19 cellular contexts compared by ENCODE assay signal in the genomic region with DNA sequence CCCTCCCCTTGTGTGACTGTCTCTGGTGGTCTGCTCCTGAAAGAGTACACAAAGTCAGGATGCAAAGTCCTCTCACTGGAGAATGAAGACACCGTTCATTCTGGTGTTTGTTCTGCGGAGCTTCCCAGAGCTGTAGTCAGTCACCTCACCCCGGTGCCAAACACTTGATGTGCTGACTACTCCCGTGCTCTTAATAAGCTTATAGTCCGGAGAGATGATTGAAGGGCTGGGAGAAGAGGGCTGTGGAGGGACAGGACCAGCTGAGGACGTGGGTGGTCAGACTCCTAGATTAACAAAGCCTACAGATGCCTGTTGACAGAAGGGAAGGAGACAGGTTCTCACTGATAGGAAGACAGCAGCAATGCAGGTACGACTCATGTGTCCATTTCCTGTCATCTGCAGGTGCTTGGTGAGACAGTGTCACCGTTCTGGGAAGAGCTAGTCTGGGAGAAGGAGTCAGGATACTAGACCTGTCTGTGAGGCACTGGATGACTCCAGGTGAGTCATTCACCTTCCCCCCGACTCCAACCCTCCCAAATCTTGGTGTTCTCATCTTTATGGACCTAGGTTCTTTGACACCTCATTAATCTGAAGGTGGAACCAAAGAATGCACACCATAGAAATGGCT. TPM values are rescaled to one million over a fixed set of nuclear protein-coding genes. Genes with fewer than 3 reads are reported as not detected.
DNase-seq lines count a peak whose midpoint lies in the region; ATAC-seq and TF ChIP-seq lines count a peak whose summit lies in the region.
"Had no signal": no experiment of that assay in that cellular context is flagged by ENCODE, and none has a peak within 500 bp of the region (broad histone marks: within the 10 kb centered on the region; RNA-seq: fewer than 3 reads in every experiment).

No MANE protein-coding gene starts in this region.

- no peak overlapping the region for H3K4me3 ChIP-seq in spleen
- no peak overlapping the region for H3K4me3 ChIP-seq in esophagus muscularis mucosa
- H3K4me3 ChIP-seq: skin epidermis, tibial artery had no signal

- peak overlapping the region; percentile 23 for H3K27ac Mint-ChIP-seq in activated T-helper 17 cell treated with anti-CD3 and anti-CD28 coated beads, Interleukin-2, amount 50 U/mL, for 72 hours
- H3K27ac Mint-ChIP-seq: activated CD4-positive, alpha-beta memory T cell treated with anti-CD3 and anti-CD28 coated beads, Interleukin-2, amount 10 ng/mL, durations not matched to agents 7 days and 5 days had no signal

- peaks cover 18% of the 10 kb centered on the region for H3K27me3 Mint-ChIP-seq in activated T-helper 17 cell treated with anti-CD3 and anti-CD28 coated beads, Interleukin-2, amount 50 U/mL, for 72 hours

- H3K27ac ChIP-seq in spleen (no peak overlapping the region), esophagus muscularis mucosa (replicated peaks in 1 of 4) (no peak overlapping the region)
- H3K27ac ChIP-seq: HL-60, parathyroid adenoma, skin epidermis, tibial artery had no signal

- no peak for TF ChIP-seq EP300 in esophagus muscularis mucosa (IDR thresholded peaks at IDR 0.05)

- 69 to 80% (median 73%) methylated on average over 9 of the region's 9 CpGs for WGBS in spleen, 5 donors
- 91% methylated on average over 9 of the region's 9 CpGs for WGBS in esophagus muscularis mucosa

- no peak for TF ChIP-seq CTCF in spleen (IDR thresholded peaks at IDR 0.05 in 8 of 11, conservative IDR thresholded peaks at IDR 0.05 in 3 of 11)
- TF ChIP-seq CTCF in esophagus muscularis mucosa (IDR thresholded peaks at IDR 0.05) = no peak

- DNase-seq in DMS53 (lab: John Stamatoyannopoulos, UW) (peak; percentile 97), NCI-H2029 (lab: John Stamatoyannopoulos, UW) (peak; percentile 78), left colon (no peak), spleen (no peak), esophagus muscularis mucosa (ENCODE audit: extremely low spot score) (no peak)
- DNase-seq in activated effector memory CD4-positive, alpha-beta T cell treated with anti-CD3 and anti-CD28 coated beads, Interleukin-2, amount 50 U/mL, for 16 hours = no peak
- DNase-seq: activated CD4-positive, alpha-beta memory T cell treated with anti-CD3 and anti-CD28 coated beads, Interleukin-2, amount 10 ng/mL, durations not matched to agents 7 days and 5 days; BE2C; effector memory CD4-positive, alpha-beta T cell; KG1; left ventricle myocardium superior; NCI-H1105; tibial artery had no signal

- no peaks in the 10 kb centered on the region for H3K36me3 Mint-ChIP-seq in activated T-helper 17 cell treated with anti-CD3 and anti-CD28 coated beads, Interleukin-2, amount 50 U/mL, for 72 hours (ENCODE audit: low read depth)

- peaks cover 5% of the 10 kb centered on the region for H3K4me1 Mint-ChIP-seq in activated T-helper 17 cell treated with anti-CD3 and anti-CD28 coated beads, Interleukin-2, amount 50 U/mL, for 72 hours
- H3K4me1 Mint-ChIP-seq: central memory CD8-positive, alpha-beta T cell had no signal

- intact Hi-C loops in left colon (cut with DNase I, micrococcal nuclease) = no loop called here
- intact Hi-C loops in spleen (cut with DNase I; ENCODE audit: low total_unique reads) = no loop called here
- intact Hi-C loops in esophagus muscularis mucosa (cut with DNase I) = no loop called here

- peak; percentile 26 for ATAC-seq in activated T-helper 17 cell treated with anti-CD3 and anti-CD28 coated beads, Interleukin-2, amount 50 U/mL, for 72 hours (replicated peaks)
- ATAC-seq in left colon = peak; percentile 41
- no peak for ATAC-seq in GM21528 (IDR thresholded peaks at IDR 0.05; ENCODE audit: low FRiP score, unreplicated experiment)
- ATAC-seq: left ventricle myocardium superior had no signal

- H3K9me3 Mint-ChIP-seq in activated T-helper 17 cell treated with anti-CD3 and anti-CD28 coated beads, Interleukin-2, amount 50 U/mL, for 72 hours = no peaks in the 10 kb centered on the region
- H3K9me3 Mint-ChIP-seq: activated CD4-positive, alpha-beta memory T cell treated with anti-CD3 and anti-CD28 coated beads, Interleukin-2, amount 10 ng/mL, durations not matched to agents 7 days and 5 days; central memory CD8-positive, alpha-beta T cell had no signal

- H3K9me3 ChIP-seq in spleen (no peaks in the 10 kb centered on the region), esophagus muscularis mucosa (no peaks in the 10 kb centered on the region)
- H3K9me3 ChIP-seq: BE2C, tibial artery had no signal

- no peak for TF ChIP-seq POLR2A in spleen (IDR thresholded peaks at IDR 0.05)
- TF ChIP-seq POLR2A in esophagus muscularis mucosa (IDR thresholded peaks at IDR 0.05; ENCODE audit: low read depth) = no peak

- no peaks in the 10 kb centered on the region for H3K4me1 ChIP-seq in spleen
- H3K4me1 ChIP-seq in esophagus muscularis mucosa = peaks cover 0 to 11% (median 0%) of the 10 kb centered on the region in 4 donors
- H3K4me1 ChIP-seq: BE2C, parathyroid adenoma, tibial artery had no signal

- H3K36me3 ChIP-seq in spleen = no peaks in the 10 kb centered on the region
- no peaks in the 10 kb centered on the region for H3K36me3 ChIP-seq in esophagus muscularis mucosa
- H3K36me3 ChIP-seq: BE2C, tibial artery had no signal

- peaks cover 0 to 21% (median 0%) of the 10 kb centered on the region in 7 donors for H3K27me3 ChIP-seq in spleen (replicated peaks in 1 of 7)
- H3K27me3 ChIP-seq in esophagus muscularis mucosa = peaks cover 0 to 6% (median 0%) of the 10 kb centered on the region in 4 donors
- H3K27me3 ChIP-seq: BE2C had no signal

- no peak overlapping the region for H3K4me3 Mint-ChIP-seq in activated T-helper 17 cell treated with anti-CD3 and anti-CD28 coated beads, Interleukin-2, amount 50 U/mL, for 72 hours
- H3K4me3 Mint-ChIP-seq: activated CD4-positive, alpha-beta memory T cell treated with anti-CD3 and anti-CD28 coated beads, Interleukin-2, amount 10 ng/mL, durations not matched to agents 7 days and 5 days; central memory CD8-positive, alpha-beta T cell had no signal

RNA-seq across cellular contexts. Expression of gene LRRN2, which starts 40.4 kb away (rescaled TPM):
- total RNA-seq in activated T-helper 17 cell treated with anti-CD3 and anti-CD28 coated beads, Interleukin-2, amount 50 U/mL, for 72 hours = not detected
- total RNA-seq in left colon = 10 to 100 TPM in 1 of 2 donors, 1 to 10 TPM in 1; 5.6 to 23.0 TPM
- 10 to 100 TPM in 2 of 7 donors, 1 to 10 TPM in 5; 2.6 to 11.9 (median 8.5) TPM for total RNA-seq in spleen
- polyA plus RNA-seq in spleen = 1 to 10 TPM; 1.6 to 3.5 (median 3.0) TPM
- 10 to 100 TPM in 1 of 4 donors, 1 to 10 TPM in 3; 3.6 to 15.2 (median 5.0) TPM for total RNA-seq in esophagus muscularis mucosa

Comparison
In these comparisons a context has a peak if more than half of its experiments do, and no peak if none do; other contexts are left out.
1. DNase-seq: peak in DMS53 (single experiment) and NCI-H2029 (single experiment); none in left colon (0 of 2), spleen (single experiment), esophagus muscularis mucosa (single experiment) and activated effector memory CD4-positive, alpha-beta T cell treated with anti-CD3 and anti-CD28 coated beads, Interleukin-2, amount 50 U/mL, for 16 hours (single experiment).